ENCODE assay signal across 22 cellular contexts in the genomic region with DNA sequence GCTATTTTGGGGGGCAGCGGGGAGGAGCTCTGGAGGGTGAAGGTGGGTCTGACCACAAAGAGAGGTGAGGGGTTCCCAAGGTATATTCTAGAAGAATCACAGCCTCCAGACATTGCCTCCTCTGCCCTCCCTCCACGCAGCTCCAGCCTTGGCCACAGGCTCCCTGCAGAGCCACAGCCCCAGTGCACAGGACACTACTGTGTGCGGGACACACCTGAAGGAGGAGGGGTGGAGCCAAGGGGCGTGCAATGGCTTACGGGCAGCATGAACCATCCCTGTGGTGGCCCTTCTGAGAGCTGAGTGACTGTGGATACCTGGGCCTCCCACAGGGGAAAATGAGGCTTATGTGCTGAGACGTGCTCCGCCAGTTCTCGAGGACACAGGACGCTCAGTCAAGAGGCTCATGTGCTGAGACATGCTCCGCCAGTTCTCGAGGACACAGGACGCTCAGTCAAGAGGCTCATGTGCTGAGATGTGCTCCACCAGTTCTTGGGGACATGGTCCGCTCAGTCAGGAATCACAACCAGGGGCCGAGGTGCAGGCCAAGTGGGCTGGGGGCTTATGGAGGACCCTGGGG.
"Had no signal": no experiment of that assay in that cellular context is flagged by ENCODE, and none has a peak within 500 bp of the region (broad histone marks: within the 10 kb centered on the region; RNA-seq: fewer than 3 reads in every experiment).

No MANE protein-coding gene starts in this region.

- H3K4me1 ChIP-seq: breast epithelium, colonic mucosa, esophagus squamous epithelium, gastrocnemius medialis, right lobe of liver, tibial nerve had no signal

- H3K4me3 ChIP-seq: breast epithelium, colonic mucosa, dorsolateral prefrontal cortex, esophagus squamous epithelium, gastrocnemius medialis, right lobe of liver, skin epidermis, tibial nerve had no signal

- ATAC-seq: activated CD4-positive, CD25-positive, alpha-beta regulatory T cell treated with anti-CD3 and anti-CD28 coated beads, Interleukin-2, amount 50 U/mL, for 24 hours; activated T-cell treated with anti-CD3 and anti-CD28 coated beads, Interleukin-2, amount 50 U/mL, for 72 hours; gastrocnemius medialis; left cardiac atrium had no signal

- DNase-seq: activated CD4-positive, alpha-beta memory T cell treated with anti-CD3 and anti-CD28 coated beads, Interleukin-2, amount 10 ng/mL, durations not matched to agents 7 days and 5 days; activated CD4-positive, alpha-beta T cell treated with anti-CD3 and anti-CD28 coated beads, Interleukin-2, amount 10 ng/mL, durations not matched to agents 24 days and 14 days; activated effector memory CD4-positive, alpha-beta T cell treated with Interleukin-2 at 50 U/mL for 16 hours; activated naive CD4-positive, alpha-beta T cell treated with anti-CD3 and anti-CD28 coated beads for 36 hours; activated naive CD8-positive, alpha-beta T cell treated with anti-CD3 and anti-CD28 coated beads, Interleukin-2, amount 10 ng/mL, durations not matched to agents 7 days and 5 days; activated T-cell treated with anti-CD3 and anti-CD28 coated beads, Interleukin-2, amount 50 U/mL, for 72 hours; amniotic stem cell; colonic mucosa; dorsolateral prefrontal cortex; esophagus squamous epithelium; gastrocnemius medialis; hippocampal formation; left cardiac atrium; nephron progenitor cell; right lobe of liver; stimulated activated CD4-positive, alpha-beta T cell treated with anti-CD3 and anti-CD28 coated beads, Interleukin-1b, Interleukin-23, amount 100 ng/mL, for 48 hours; substantia nigra had no signal

- H3K27me3 ChIP-seq: colonic mucosa, right lobe of liver, tibial nerve had no signal

- H3K36me3 ChIP-seq: breast epithelium, colonic mucosa, esophagus squamous epithelium, gastrocnemius medialis, right lobe of liver, tibial nerve had no signal

- H3K27ac ChIP-seq: breast epithelium, colonic mucosa, dorsolateral prefrontal cortex, esophagus squamous epithelium, gastrocnemius medialis, right lobe of liver, skin epidermis, tibial nerve had no signal

- FAIRE-seq: islet of Langerhans had no signal

- H3K9me3 ChIP-seq: colonic mucosa, esophagus squamous epithelium, gastrocnemius medialis, right lobe of liver had no signal
